ENCODE assay signal across 8 cellular contexts in the genomic region with DNA sequence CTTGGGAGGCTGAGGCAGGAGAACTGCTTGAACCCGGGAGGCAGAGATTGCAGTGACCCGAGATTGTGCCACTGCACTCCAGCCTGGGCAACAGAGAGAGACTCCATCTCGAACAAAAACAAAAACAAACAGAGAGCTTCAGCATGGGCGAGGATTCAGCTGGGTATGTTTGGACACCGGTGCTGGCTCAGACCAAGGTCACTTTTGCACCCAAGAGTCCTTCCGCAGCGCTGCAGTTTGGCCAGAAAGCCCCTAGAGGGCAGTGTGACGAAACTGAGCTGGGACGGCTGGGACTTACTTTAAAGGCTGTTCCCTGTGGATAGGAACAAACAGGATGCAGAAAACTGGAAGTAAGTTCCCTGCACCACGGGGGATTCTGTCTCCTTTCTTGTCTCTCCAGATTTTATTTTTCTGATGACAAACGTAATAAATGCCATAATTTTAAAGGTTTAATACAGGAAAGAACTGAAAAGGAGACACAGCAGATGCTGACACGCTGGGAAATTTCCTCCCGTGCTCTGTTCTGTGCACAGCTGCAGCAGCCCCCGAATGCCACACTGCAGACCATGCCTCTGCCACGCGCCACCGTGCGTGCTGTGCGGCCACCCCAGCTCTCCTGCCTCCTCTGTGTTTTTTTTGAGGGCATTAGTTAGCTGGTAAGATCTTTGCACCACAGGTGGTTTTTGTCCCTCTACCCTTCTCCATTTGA. TPM values are rescaled to one million over a fixed set of nuclear protein-coding genes. Genes with fewer than 3 reads are reported as not detected.
DNase-seq lines count a peak whose midpoint lies in the region; ATAC-seq, FAIRE-seq and TF ChIP-seq lines count a peak whose summit lies in the region.

No MANE protein-coding gene starts in this region.

- no TSS peak for BruUV-seq in PC-3 (replicated peaks; lab: Mats Ljungman, UMichigan)

- FAIRE-seq in GM12892 (lab: Jason Lieb, UNC), result no peak

- peaks cover 8% of the 10 kb centered on the region for H3F3A ChIP-seq in PC-3 (ENCODE audit: low read length, unreplicated experiment)
- no peaks in the 10 kb centered on the region for H3F3A ChIP-seq in neural progenitor cell (ENCODE audit: low read depth)

- no peaks in the 10 kb centered on the region for H3K9me3 Mint-ChIP-seq in activated T-cell treated with anti-CD3 and anti-CD28 coated beads, Interleukin-2, amount 50 U/mL, for 72 hours
- no peaks in the 10 kb centered on the region for H3K9me3 Mint-ChIP-seq in neural progenitor cell

- no peaks in the 10 kb centered on the region for H3K27me3 Mint-ChIP-seq in activated T-cell treated with anti-CD3 and anti-CD28 coated beads, Interleukin-2, amount 50 U/mL, for 72 hours (ENCODE audit: low read depth)
- H3K27me3 Mint-ChIP-seq in neural progenitor cell (ENCODE audit: insufficient read depth, low read depth), result no peaks in the 10 kb centered on the region

- no peaks in the 10 kb centered on the region for H3K27me3 ChIP-seq in PC-3 (ENCODE audit: low read length)
- no peaks in the 10 kb centered on the region for H3K27me3 ChIP-seq in neural progenitor cell

- CTCF ChIA-PET in PC-3 (lab: Charles Lee), result interaction anchor here (0.5 to 2.2 kb wide), 15 partner anchors 9 to 209 kb away, joined by 3 to 23 read pairs (median 4); a partner anchor contains a TSS

- TF ChIP-seq POLR2A in GM12892 (IDR thresholded peaks at IDR 0.05; ENCODE audit: low read depth, low read length), result no peak

- peak overlapping the region; percentile 77 for H3K4me2 ChIP-seq in PC-3 (ENCODE audit: low read length)
- H3K4me2 ChIP-seq in neural progenitor cell, result peak overlapping the region; percentile 28

- intact Hi-C loops in PC-3 (cut with micrococcal nuclease), result loop anchor here (1.0 kb wide), 1 partner anchor 105 kb away; no protein-coding TSS in a partner anchor

- no peaks in the 10 kb centered on the region for H3K4me1 Mint-ChIP-seq in activated T-cell treated with anti-CD3 and anti-CD28 coated beads, Interleukin-2, amount 50 U/mL, for 72 hours (ENCODE audit: low read depth)
- peaks cover 10% of the 10 kb centered on the region for H3K4me1 Mint-ChIP-seq in neural progenitor cell

- no peaks in the 10 kb centered on the region for H3K79me2 ChIP-seq in PC-3 (ENCODE audit: low read length)
- H3K79me2 ChIP-seq in neural progenitor cell (ENCODE audit: low read depth), result no peaks in the 10 kb centered on the region

- H4K20me1 ChIP-seq in PC-3 (ENCODE audit: low read length), result no peaks in the 10 kb centered on the region
- H4K20me1 ChIP-seq in neural progenitor cell (ENCODE audit: low read depth), result peaks cover 7% of the 10 kb centered on the region

- no peaks in the 10 kb centered on the region for H3K9me2 ChIP-seq in PC-3 (replicated peaks; ENCODE audit: low read length)

- no peak overlapping the region; the same call in 1 of the 2 replicates for H3K27ac ChIP-seq in C4-2B
- H3K27ac ChIP-seq in PC-3 (ENCODE audit: low read length), result no peak overlapping the region
- H3K27ac ChIP-seq in neural progenitor cell, result no peak overlapping the region

- peak; percentile 43 for ATAC-seq in PC-3
- ATAC-seq in activated T-cell treated with anti-CD3 and anti-CD28 coated beads, Interleukin-2, amount 50 U/mL, for 72 hours (replicated peaks in 1 of 2), result peak; percentile 56 to 60

- no peak overlapping the region for H3K9ac ChIP-seq in PC-3 (ENCODE audit: low read length)
- no peak overlapping the region for H3K9ac ChIP-seq in neural progenitor cell

- peaks cover 26% of the 10 kb centered on the region for H3K4me1 ChIP-seq in PC-3 (ENCODE audit: insufficient read depth, low read length)
- H3K4me1 ChIP-seq in neural progenitor cell, result peaks cover 5% of the 10 kb centered on the region

- TF ChIP-seq CTCF in C4-2B (conservative IDR thresholded peaks at IDR 0.05), result peak; percentile 97
- peak; percentile 94 for TF ChIP-seq CTCF in PC-3 (conservative IDR thresholded peaks at IDR 0.05; ENCODE audit: low read depth, low read length)
- peak; percentile 85 for TF ChIP-seq CTCF in fibroblast of mammary gland (conservative IDR thresholded peaks at IDR 0.05; ENCODE audit: control insufficient read depth, insufficient read depth, low read depth, low read length)
- TF ChIP-seq CTCF in neural progenitor cell (IDR thresholded peaks at IDR 0.05), result peak; percentile 87

- no peak overlapping the region for H3K27ac Mint-ChIP-seq in activated T-cell treated with anti-CD3 and anti-CD28 coated beads, Interleukin-2, amount 50 U/mL, for 72 hours
- H3K27ac Mint-ChIP-seq in neural progenitor cell, result peak overlapping the region; percentile 61

- POLR2A ChIA-PET in PC-3 (lab: Charles Lee; ENCODE audit: unreplicated experiment), result no interaction called here

- H3K9me3 ChIP-seq in PC-3 (ENCODE audit: low read length) (no peaks in the 10 kb centered on the region), neural progenitor cell (ENCODE audit: low read depth) (no peaks in the 10 kb centered on the region)

- peak overlapping the region; percentile 51 for H3K4me3 ChIP-seq in PC-3 (ENCODE audit: low read length)
- H3K4me3 ChIP-seq in fibroblast of mammary gland (ENCODE audit: control insufficient read depth, low read depth, low read length), result no peak overlapping the region
- no peak overlapping the region for H3K4me3 ChIP-seq in neural progenitor cell

- H3K36me3 ChIP-seq in PC-3 (ENCODE audit: low read depth, low read length) (peaks cover 10% of the 10 kb centered on the region), neural progenitor cell (no peaks in the 10 kb centered on the region)

- H2AFZ ChIP-seq in PC-3 (ENCODE audit: low read length) (peak overlapping the region; percentile 62), neural progenitor cell (replicated peaks) (no peak overlapping the region)

- DNase-seq in HT-29 (ENCODE audit: low spot score) (peak; percentile 93), PC-3 (peak; percentile 96), fibroblast of mammary gland (ENCODE audit: low read depth) (peak; percentile 83), neural progenitor cell (ENCODE audit: low spot score) (peak; percentile 88), stromal cell of bone marrow (ENCODE audit: low read depth) (peak; percentile 45), GM12892 (ENCODE audit: insufficient read length) (no peak)
- peak; percentile 65 to 75 for DNase-seq in activated T-cell treated with anti-CD3 and anti-CD28 coated beads, Interleukin-2, amount 50 U/mL, for 72 hours

- no peaks in the 10 kb centered on the region for H3K36me3 Mint-ChIP-seq in activated T-cell treated with anti-CD3 and anti-CD28 coated beads, Interleukin-2, amount 50 U/mL, for 72 hours (ENCODE audit: insufficient read depth in 2 of 2)
- peaks cover 14% of the 10 kb centered on the region for H3K36me3 Mint-ChIP-seq in neural progenitor cell

- H3K4me3 Mint-ChIP-seq in activated T-cell treated with anti-CD3 and anti-CD28 coated beads, Interleukin-2, amount 50 U/mL, for 72 hours, result no peak overlapping the region
- H3K4me3 Mint-ChIP-seq in neural progenitor cell, result peak overlapping the region; percentile 15

RNA-seq across cellular contexts. Expression of a gene that starts 25.2 kb away (rescaled TPM):
- total RNA-seq in HT-29 (2014; rRNA removed; shearing (Covaris generic)), result 36.8 and 42.2 TPM in 2 replicates
- total RNA-seq in PC-3 (2014; rRNA removed), result 37.5 and 41.8 TPM in 2 replicates
- 100 to 1,000 TPM; 113 to 124 TPM for total RNA-seq in activated T-cell treated with anti-CD3 and anti-CD28 coated beads, Interleukin-2, amount 50 U/mL, for 72 hours
- 16.6 and 20.4 TPM in 2 replicates for total RNA-seq in neural progenitor cell (ENCODE audit: low replicate concordance)
- 38.1 TPM for polyA plus RNA-seq in GM12892 (2012; ENCODE audit: missing spikeins)

RNA-seq across cellular contexts. Expression of a gene that starts 37.2 kb away (rescaled TPM):
- 0.05 and 2.1 TPM in 2 replicates for total RNA-seq in HT-29 (2014; rRNA removed; shearing (Covaris generic))
- total RNA-seq in PC-3 (2014; rRNA removed) (1.8 and 2.4 TPM in 2 replicates), neural progenitor cell (ENCODE audit: low replicate concordance) (0.28 and 0.39 TPM in 2 replicates)
- under 1 TPM; 0.12 to 0.19 TPM for total RNA-seq in activated T-cell treated with anti-CD3 and anti-CD28 coated beads, Interleukin-2, amount 50 U/mL, for 72 hours
- not detected for polyA plus RNA-seq in GM12892 (2012; ENCODE audit: missing spikeins)

RNA-seq across cellular contexts. Expression of a gene that starts 59.4 kb away (rescaled TPM):
- 10.5 and 12.6 TPM in 2 replicates for total RNA-seq in HT-29 (2014; rRNA removed; shearing (Covaris generic))
- 60.1 and 62.5 TPM in 2 replicates for total RNA-seq in PC-3 (2014; rRNA removed)
- total RNA-seq in activated T-cell treated with anti-CD3 and anti-CD28 coated beads, Interleukin-2, amount 50 U/mL, for 72 hours, result 1 to 10 TPM; 2.6 to 4.1 TPM
- 19.8 and 22.3 TPM in 2 replicates for total RNA-seq in neural progenitor cell (ENCODE audit: low replicate concordance)
- polyA plus RNA-seq in GM12892 (2012; ENCODE audit: missing spikeins), result not detected
